In the genomic region with DNA sequence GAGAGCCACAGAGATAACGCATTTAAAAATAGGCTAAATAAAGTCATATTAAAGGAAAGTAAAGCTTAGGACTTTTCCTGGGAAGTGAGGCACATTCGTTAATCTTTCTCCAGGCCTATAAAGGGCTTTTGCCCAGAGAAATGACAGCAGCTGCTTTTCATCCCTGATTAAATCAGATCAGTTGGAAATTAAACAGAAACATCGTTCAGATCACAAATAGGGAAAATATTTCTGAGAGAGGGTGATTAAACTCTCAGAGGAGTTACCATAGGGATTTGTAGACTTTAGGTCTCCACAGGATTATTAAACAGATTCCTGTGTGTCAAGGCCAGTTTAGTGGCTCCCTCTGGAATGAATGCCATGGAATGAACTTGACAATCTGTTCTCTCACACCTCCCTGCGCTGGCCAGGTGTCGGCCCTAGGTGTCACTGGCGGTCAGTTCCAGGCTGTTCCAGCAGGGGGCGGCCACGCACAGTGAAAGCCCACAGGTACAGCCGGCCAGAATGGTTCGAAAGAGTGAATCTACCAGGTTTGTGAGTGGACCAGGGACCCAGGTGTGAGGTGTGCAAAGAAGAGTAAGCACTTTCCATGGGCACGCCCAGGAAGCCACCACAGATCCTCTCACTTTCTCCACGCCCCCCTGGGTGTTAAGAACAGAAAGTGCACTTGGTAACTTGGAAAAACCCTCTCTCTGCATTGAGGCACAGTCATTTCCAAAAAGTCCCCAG, we compare ENCODE assay signal across 8 cellular contexts.
DNase-seq lines count a peak whose midpoint lies in the region; ATAC-seq and TF ChIP-seq lines count a peak whose summit lies in the region.

No MANE protein-coding gene starts in this region.

- H3K4me3 ChIP-seq in BJ (ENCODE audit: low read depth, low read length): no peak overlapping the region
- H3K4me3 ChIP-seq in mesenchymal stem cell (ENCODE audit: insufficient read depth in 1 of 2, low read depth in 1 of 2, low read length in 2 of 2): no peak overlapping the region

- H3K4me2 ChIP-seq in mesenchymal stem cell (ENCODE audit: low read length, poor library complexity, severe bottlenecking): no peak overlapping the region

- H2BK120ac ChIP-seq in mesenchymal stem cell (ENCODE audit: low read depth, low read length): no peak overlapping the region

- H3K27me3 Mint-ChIP-seq in activated CD4-positive, alpha-beta memory T cell treated with anti-CD3 and anti-CD28 coated beads, Interleukin-2, amount 10 ng/mL, durations not matched to agents 7 days and 5 days: no peaks in the 10 kb centered on the region

- POLR2A ChIA-PET in BJ (lab: Charles Lee): interaction anchor here (1.3 kb wide), 1 partner anchor 46 kb away, joined by 4 read pairs; no protein-coding TSS in a partner anchor
- POLR2A ChIA-PET in activated CD4-positive, alpha-beta memory T cell treated with anti-CD3 and anti-CD28 coated beads, Interleukin-2, amount 10 ng/mL, durations not matched to agents 7 days and 5 days (lab: Charles Lee): no interaction called here

- H3K9me3 Mint-ChIP-seq in activated CD4-positive, alpha-beta memory T cell treated with anti-CD3 and anti-CD28 coated beads, Interleukin-2, amount 10 ng/mL, durations not matched to agents 7 days and 5 days: no peaks in the 10 kb centered on the region

- H3K23ac ChIP-seq in mesenchymal stem cell (ENCODE audit: low read length in 2 of 2): no peak overlapping the region

- H2BK15ac ChIP-seq in mesenchymal stem cell (ENCODE audit: low read depth, poor library complexity, severe bottlenecking): no peak overlapping the region

- peaks cover 5% of the 10 kb centered on the region for H3K4me1 Mint-ChIP-seq in activated CD4-positive, alpha-beta memory T cell treated with anti-CD3 and anti-CD28 coated beads, Interleukin-2, amount 10 ng/mL, durations not matched to agents 7 days and 5 days

- H3K4me1 ChIP-seq in mesenchymal stem cell (ENCODE audit: control insufficient read depth, insufficient read depth, low read depth, low read length): peaks cover 2% of the 10 kb centered on the region

- DNase-seq in BJ (ENCODE audit: low read depth) (peak; percentile 51), NCI-H510A treated with DMSO at 0.1 percent for 48 hours (lab: John Stamatoyannopoulos, UW) (peak; percentile 39), ecto neural progenitor cell (ENCODE audit: low spot score) (peak; percentile 90), mesenchymal stem cell (peak; percentile 61)
- DNase-seq in activated CD4-positive, alpha-beta memory T cell treated with anti-CD3 and anti-CD28 coated beads, Interleukin-2, amount 10 ng/mL, durations not matched to agents 7 days and 5 days: peak; percentile 84
- DNase-seq in stimulated activated CD8-positive, alpha-beta memory T cell treated with anti-CD3 and anti-CD28 coated beads, Interleukin-2, amount 100 ng/mL, for 1 hour (ENCODE audit: low read depth in 2 of 2): peak; percentile 63 to 64

- ATAC-seq in GM18907 (IDR thresholded peaks at IDR 0.05; ENCODE audit: unreplicated experiment): peak; percentile 90
- ATAC-seq in HG03103 (IDR thresholded peaks at IDR 0.05; ENCODE audit: low read depth, unreplicated experiment): peak; percentile 93

- H3K4ac ChIP-seq in mesenchymal stem cell (ENCODE audit: low read depth in 1 of 2, low read length in 2 of 2): no peak overlapping the region

- H3K4me3 Mint-ChIP-seq in activated CD4-positive, alpha-beta memory T cell treated with anti-CD3 and anti-CD28 coated beads, Interleukin-2, amount 10 ng/mL, durations not matched to agents 7 days and 5 days: no peak overlapping the region

- H3K36me3 ChIP-seq in BJ (ENCODE audit: control insufficient read depth, insufficient read depth, low read length) (no peaks in the 10 kb centered on the region), mesenchymal stem cell (ENCODE audit: control insufficient read depth in 1 of 2, insufficient read depth in 2 of 2, low read depth in 1 of 2, low read length in 2 of 2) (no peaks in the 10 kb centered on the region)

- no peak overlapping the region for H2AFZ ChIP-seq in mesenchymal stem cell (ENCODE audit: low read depth, low read length)

- H3K27ac ChIP-seq in mesenchymal stem cell (ENCODE audit: low read length, poor library complexity, severe bottlenecking): peak overlapping the region; percentile 54

- peak overlapping the region in 1 of 2 experiments; percentile 48 for H2BK12ac ChIP-seq in mesenchymal stem cell (ENCODE audit: low read length in 2 of 2)

- H3K27me3 ChIP-seq in BJ (ENCODE audit: control insufficient read depth, insufficient read depth, low read length): no peaks in the 10 kb centered on the region
- H3K27me3 ChIP-seq in mesenchymal stem cell (ENCODE audit: control insufficient read depth in 1 of 2, insufficient read depth in 1 of 2, low read length in 2 of 2): no peaks in the 10 kb centered on the region

- H3K18ac ChIP-seq in mesenchymal stem cell (ENCODE audit: low read depth in 1 of 2, low read length in 2 of 2): no peak overlapping the region

- CTCF ChIA-PET in BJ (lab: Yijun Ruan, JAX): interaction anchor here (0.6 to 1.8 kb wide), 18 partner anchors 8 to 760 kb away, joined by 3 to 11 read pairs (median 4); no protein-coding TSS in a partner anchor
- CTCF ChIA-PET in activated CD4-positive, alpha-beta memory T cell treated with anti-CD3 and anti-CD28 coated beads, Interleukin-2, amount 10 ng/mL, durations not matched to agents 7 days and 5 days (lab: Charles Lee): interaction anchor here (1.1 to 1.9 kb wide), 4 partner anchors 8 to 46 kb away, joined by 3 to 10 read pairs (median 5); no protein-coding TSS in a partner anchor

- WGBS in mesenchymal stem cell: 22% methylated on average over 12 of the region's 12 CpGs

- H4K8ac ChIP-seq in mesenchymal stem cell (ENCODE audit: low read length): no peak overlapping the region

- TF ChIP-seq CTCF in BJ (IDR thresholded peaks at IDR 0.05; ENCODE audit: insufficient read depth, low read depth, low read length): peak; percentile 99

- H3K9me3 ChIP-seq in mesenchymal stem cell (ENCODE audit: control insufficient read depth, low read length): no peaks in the 10 kb centered on the region

- no peaks in the 10 kb centered on the region for H3K36me3 Mint-ChIP-seq in activated CD4-positive, alpha-beta memory T cell treated with anti-CD3 and anti-CD28 coated beads, Interleukin-2, amount 10 ng/mL, durations not matched to agents 7 days and 5 days (ENCODE audit: low read depth)

- no peak overlapping the region for H2BK5ac ChIP-seq in mesenchymal stem cell (ENCODE audit: low read depth, low read length, poor library complexity, severe bottlenecking)

- no peak overlapping the region for H4K91ac ChIP-seq in mesenchymal stem cell (ENCODE audit: low read length)

- H3K14ac ChIP-seq in mesenchymal stem cell (ENCODE audit: low read length in 2 of 2): no peak overlapping the region

- no peak overlapping the region for H2AK5ac ChIP-seq in mesenchymal stem cell (ENCODE audit: low read length, severe bottlenecking)

- H3K27ac Mint-ChIP-seq in activated CD4-positive, alpha-beta memory T cell treated with anti-CD3 and anti-CD28 coated beads, Interleukin-2, amount 10 ng/mL, durations not matched to agents 7 days and 5 days: no peak overlapping the region

- no peak overlapping the region for H3K9ac ChIP-seq in mesenchymal stem cell (ENCODE audit: low read length)

- no peaks in the 10 kb centered on the region for H3K79me1 ChIP-seq in mesenchymal stem cell (replicated peaks; ENCODE audit: low read length, poor library complexity, severe bottlenecking)

Comparison
In these comparisons a context has a peak if more than half of its experiments do, and no peak if none do; other contexts are left out.
1. DNase-seq: peak in every context shown above with its lines; median percentile 90 in ecto neural progenitor cell; 84 in activated CD4-positive, alpha-beta memory T cell treated with anti-CD3 and anti-CD28 coated beads, Interleukin-2, amount 10 ng/mL, durations not matched to agents 7 days and 5 days; 64 in stimulated activated CD8-positive, alpha-beta memory T cell treated with anti-CD3 and anti-CD28 coated beads, Interleukin-2, amount 100 ng/mL, for 1 hour; 61 in mesenchymal stem cell; 51 in BJ; 39 in NCI-H510A treated with DMSO at 0.1 percent for 48 hours.